In the genomic region with DNA sequence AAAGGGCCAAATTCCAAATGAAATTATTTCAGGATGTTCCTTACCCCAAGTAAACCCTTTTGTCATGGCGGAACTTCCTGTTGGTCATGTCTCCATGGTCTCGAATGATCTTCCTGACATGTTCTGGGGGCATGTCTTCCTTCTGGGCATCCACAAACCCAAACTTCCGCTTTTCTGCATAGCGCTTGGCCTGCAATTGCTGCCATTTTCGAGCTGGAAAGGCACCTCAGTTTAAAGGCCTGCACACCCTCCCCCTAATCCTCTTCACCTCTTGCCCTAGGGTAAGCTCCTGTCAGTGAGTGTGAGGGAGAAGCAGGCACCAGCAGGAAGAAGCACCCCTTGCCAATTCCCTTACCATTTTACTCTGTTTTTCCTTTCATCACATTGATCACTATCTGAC, we compare ENCODE assay signal across 2 cellular contexts.
TF ChIP-seq lines count a peak whose summit lies in the region.

No MANE protein-coding gene starts in this region.

TF ChIP-seq in A549, 52 proteins besides CTCF, POLR2A, EP300 and RAD21:
- TF ChIP-seq HOXA7 (CRISPR knock-in tag; IDR thresholded peaks at IDR 0.05): no peak
- no peak for TF ChIP-seq JUNB (IDR thresholded peaks at IDR 0.05)
- no peak for TF ChIP-seq GATA3 (IDR thresholded peaks at IDR 0.05; ENCODE audit: borderline replicate concordance)
- TF ChIP-seq, protein P1, sequence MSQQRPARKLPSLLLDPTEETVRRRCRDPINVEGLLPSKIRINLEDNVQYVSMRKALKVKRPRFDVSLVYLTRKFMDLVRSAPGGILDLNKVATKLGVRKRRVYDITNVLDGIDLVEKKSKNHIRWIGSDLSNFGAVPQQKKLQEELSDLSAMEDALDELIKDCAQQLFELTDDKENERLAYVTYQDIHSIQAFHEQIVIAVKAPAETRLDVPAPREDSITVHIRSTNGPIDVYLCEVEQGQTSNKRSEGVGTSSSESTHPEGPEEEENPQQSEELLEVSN (IDR thresholded peaks at IDR 0.05; ENCODE audit: borderline replicate concordance, low read depth): no peak
- TF ChIP-seq FOSL2 (IDR thresholded peaks at IDR 0.05): no peak
- no peak for TF ChIP-seq FOSL2 (CRISPR knock-in tag; IDR thresholded peaks at IDR 0.05)
- TF ChIP-seq NFE2L2 (conservative IDR thresholded peaks at IDR 0.05; ENCODE audit: low read length): no peak
- TF ChIP-seq FOSB (CRISPR knock-in tag; IDR thresholded peaks at IDR 0.05): no peak
- no peak for TF ChIP-seq ATOH8 (CRISPR knock-in tag; IDR thresholded peaks at IDR 0.05; ENCODE audit: low read depth)
- TF ChIP-seq, protein P2, sequence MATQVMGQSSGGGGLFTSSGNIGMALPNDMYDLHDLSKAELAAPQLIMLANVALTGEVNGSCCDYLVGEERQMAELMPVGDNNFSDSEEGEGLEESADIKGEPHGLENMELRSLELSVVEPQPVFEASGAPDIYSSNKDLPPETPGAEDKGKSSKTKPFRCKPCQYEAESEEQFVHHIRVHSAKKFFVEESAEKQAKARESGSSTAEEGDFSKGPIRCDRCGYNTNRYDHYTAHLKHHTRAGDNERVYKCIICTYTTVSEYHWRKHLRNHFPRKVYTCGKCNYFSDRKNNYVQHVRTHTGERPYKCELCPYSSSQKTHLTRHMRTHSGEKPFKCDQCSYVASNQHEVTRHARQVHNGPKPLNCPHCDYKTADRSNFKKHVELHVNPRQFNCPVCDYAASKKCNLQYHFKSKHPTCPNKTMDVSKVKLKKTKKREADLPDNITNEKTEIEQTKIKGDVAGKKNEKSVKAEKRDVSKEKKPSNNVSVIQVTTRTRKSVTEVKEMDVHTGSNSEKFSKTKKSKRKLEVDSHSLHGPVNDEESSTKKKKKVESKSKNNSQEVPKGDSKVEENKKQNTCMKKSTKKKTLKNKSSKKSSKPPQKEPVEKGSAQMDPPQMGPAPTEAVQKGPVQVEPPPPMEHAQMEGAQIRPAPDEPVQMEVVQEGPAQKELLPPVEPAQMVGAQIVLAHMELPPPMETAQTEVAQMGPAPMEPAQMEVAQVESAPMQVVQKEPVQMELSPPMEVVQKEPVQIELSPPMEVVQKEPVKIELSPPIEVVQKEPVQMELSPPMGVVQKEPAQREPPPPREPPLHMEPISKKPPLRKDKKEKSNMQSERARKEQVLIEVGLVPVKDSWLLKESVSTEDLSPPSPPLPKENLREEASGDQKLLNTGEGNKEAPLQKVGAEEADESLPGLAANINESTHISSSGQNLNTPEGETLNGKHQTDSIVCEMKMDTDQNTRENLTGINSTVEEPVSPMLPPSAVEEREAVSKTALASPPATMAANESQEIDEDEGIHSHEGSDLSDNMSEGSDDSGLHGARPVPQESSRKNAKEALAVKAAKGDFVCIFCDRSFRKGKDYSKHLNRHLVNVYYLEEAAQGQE (IDR thresholded peaks at IDR 0.05): no peak
- no peak for TF ChIP-seq BHLHE40 (IDR thresholded peaks at IDR 0.05; ENCODE audit: low read depth, low read length)

TF ChIP-seq in IMR-90, 13 proteins besides CTCF, POLR2A, EP300 and RAD21:
- TF ChIP-seq SMC3 (IDR thresholded peaks at IDR 0.05; ENCODE audit: low read depth, low read length) (no peak), RFX5 (IDR thresholded peaks at IDR 0.05; ENCODE audit: low read depth, low read length) (no peak), MAZ (IDR thresholded peaks at IDR 0.05; ENCODE audit: borderline replicate concordance, low read depth, low read length) (no peak)
- TF ChIP-seq, protein P3, sequence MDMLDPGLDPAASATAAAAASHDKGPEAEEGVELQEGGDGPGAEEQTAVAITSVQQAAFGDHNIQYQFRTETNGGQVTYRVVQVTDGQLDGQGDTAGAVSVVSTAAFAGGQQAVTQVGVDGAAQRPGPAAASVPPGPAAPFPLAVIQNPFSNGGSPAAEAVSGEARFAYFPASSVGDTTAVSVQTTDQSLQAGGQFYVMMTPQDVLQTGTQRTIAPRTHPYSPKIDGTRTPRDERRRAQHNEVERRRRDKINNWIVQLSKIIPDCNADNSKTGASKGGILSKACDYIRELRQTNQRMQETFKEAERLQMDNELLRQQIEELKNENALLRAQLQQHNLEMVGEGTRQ (IDR thresholded peaks at IDR 0.05; ENCODE audit: low read depth, low read length): no peak
